ENCODE assay signal across 8 cellular contexts in genomic region chr3:46692566-46692983, GRCh38. TPM values are rescaled to one million over a fixed set of nuclear protein-coding genes. Genes with fewer than 3 reads are reported as not detected.
DNase-seq lines count a peak whose midpoint lies in the region; ATAC-seq, FAIRE-seq and TF ChIP-seq lines count a peak whose summit lies in the region.

No MANE protein-coding gene starts in this region.

- no peak for TF ChIP-seq CTCF in LNCaP clone FGC (IDR thresholded peaks at IDR 0.05; ENCODE audit: control insufficient read depth, extremely low read depth, insufficient read depth)

- peak overlapping the region; percentile 100 for H3K4me2 ChIP-seq in BLaER1

- H3K36me3 ChIP-seq in BLaER1: no peaks in the 10 kb centered on the region

- TF ChIP-seq POLR2A in GM12892 (IDR thresholded peaks at IDR 0.05; ENCODE audit: low read depth, low read length): no peak

- H3K27me3 ChIP-seq in BLaER1: peaks cover 15% of the 10 kb centered on the region

- no peak for DNase-seq in LNCaP clone FGC (ENCODE audit: low read depth)
- DNase-seq in effector memory CD8-positive, alpha-beta T cell: no peak
- DNase-seq in natural killer cell treated with Interleukin-12 subunit alpha and Interleukin-12 subunit beta and Interleukin-15 and Interleukin-18, amount 100 ng/mL, for 72 hours (ENCODE audit: low spot score): no peak
- DNase-seq in NCI-H510A (lab: John Stamatoyannopoulos, UW): no peak
- DNase-seq in GM12892 (ENCODE audit: insufficient read length): no peak
- DNase-seq in NCI-H1694 (lab: John Stamatoyannopoulos, UW): no peak

- FAIRE-seq in GM12892 (lab: Jason Lieb, UNC): no peak

- peaks cover 66% of the 10 kb centered on the region for H3K4me1 ChIP-seq in BLaER1

- peak overlapping the region in 1 of 2 donors; percentile 63 for H3K27ac Mint-ChIP-seq in effector memory CD8-positive, alpha-beta T cell
- no peak overlapping the region for H3K27ac Mint-ChIP-seq in natural killer cell treated with Interleukin-12 subunit alpha and Interleukin-12 subunit beta and Interleukin-15 and Interleukin-18, amount 100 ng/mL, for 72 hours

- peak overlapping the region; percentile 74 for H3K9ac ChIP-seq in BLaER1

- H3K9me3 Mint-ChIP-seq in effector memory CD8-positive, alpha-beta T cell: no peaks in the 10 kb centered on the region
- H3K9me3 Mint-ChIP-seq in natural killer cell treated with Interleukin-12 subunit alpha and Interleukin-12 subunit beta and Interleukin-15 and Interleukin-18, amount 100 ng/mL, for 72 hours: no peaks in the 10 kb centered on the region

- ATAC-seq in effector memory CD8-positive, alpha-beta T cell (replicated peaks): no peak
- ATAC-seq in natural killer cell treated with Interleukin-12 subunit alpha and Interleukin-12 subunit beta and Interleukin-15 and Interleukin-18, amount 100 ng/mL, for 72 hours: no peak
- ATAC-seq in GM18519 (IDR thresholded peaks at IDR 0.05; ENCODE audit: low FRiP score, unreplicated experiment): no peak

- H3K27me3 Mint-ChIP-seq in effector memory CD8-positive, alpha-beta T cell: peaks cover 5 to 18% of the 10 kb centered on the region in 2 donors
- H3K27me3 Mint-ChIP-seq in natural killer cell treated with Interleukin-12 subunit alpha and Interleukin-12 subunit beta and Interleukin-15 and Interleukin-18, amount 100 ng/mL, for 72 hours: peaks cover 0 to 11% of the 10 kb centered on the region in 2 donors

- no peaks in the 10 kb centered on the region for H3K9me3 ChIP-seq in BLaER1

- no peaks in the 10 kb centered on the region for H4K20me1 ChIP-seq in BLaER1

- H3K4me3 Mint-ChIP-seq in effector memory CD8-positive, alpha-beta T cell: peak overlapping the region; percentile 78
- H3K4me3 Mint-ChIP-seq in natural killer cell treated with Interleukin-12 subunit alpha and Interleukin-12 subunit beta and Interleukin-15 and Interleukin-18, amount 100 ng/mL, for 72 hours: peak overlapping the region; percentile 71

- H3K27ac ChIP-seq in BLaER1: no peak overlapping the region

- H3K4me1 Mint-ChIP-seq in effector memory CD8-positive, alpha-beta T cell (ENCODE audit: low read depth in 2 of 2): peaks cover 22 to 31% of the 10 kb centered on the region in 2 donors
- H3K4me1 Mint-ChIP-seq in natural killer cell treated with Interleukin-12 subunit alpha and Interleukin-12 subunit beta and Interleukin-15 and Interleukin-18, amount 100 ng/mL, for 72 hours (ENCODE audit: low read depth in 2 of 2): peaks cover 15 to 17% of the 10 kb centered on the region in 2 donors

- H3K36me3 Mint-ChIP-seq in effector memory CD8-positive, alpha-beta T cell (ENCODE audit: insufficient read depth): no peaks in the 10 kb centered on the region
- no peaks in the 10 kb centered on the region for H3K36me3 Mint-ChIP-seq in natural killer cell treated with Interleukin-12 subunit alpha and Interleukin-12 subunit beta and Interleukin-15 and Interleukin-18, amount 100 ng/mL, for 72 hours

- H3K4me3 ChIP-seq in BLaER1: peak overlapping the region; percentile 71
- H3K4me3 ChIP-seq in LNCaP clone FGC (ENCODE audit: low read depth, low read length): peak overlapping the region; percentile 58

RNA-seq across cellular contexts. Expression of gene ALS2CL, which starts 0.9 kb away (rescaled TPM):
- total RNA-seq in natural killer cell treated with Interleukin-12 subunit alpha and Interleukin-12 subunit beta and Interleukin-15 and Interleukin-18, amount 100 ng/mL, for 72 hours: under 1 TPM in 1 of 2 donors, not detected in 1; 0.11 TPM
- polyA plus RNA-seq in GM12892 (2012; ENCODE audit: missing spikeins): not detected

RNA-seq across cellular contexts. Expression of gene TMIE, which starts 8.6 kb away (rescaled TPM):
- total RNA-seq in natural killer cell treated with Interleukin-12 subunit alpha and Interleukin-12 subunit beta and Interleukin-15 and Interleukin-18, amount 100 ng/mL, for 72 hours: not detected
- not detected for polyA plus RNA-seq in GM12892 (2012; ENCODE audit: missing spikeins)

RNA-seq across cellular contexts. Expression of gene PRSS50, which starts 25.1 kb away (rescaled TPM):
- total RNA-seq in natural killer cell treated with Interleukin-12 subunit alpha and Interleukin-12 subunit beta and Interleukin-15 and Interleukin-18, amount 100 ng/mL, for 72 hours: not detected
- not detected for polyA plus RNA-seq in GM12892 (2012; ENCODE audit: missing spikeins)
